ENCODE assay signal across 9 cellular contexts in the genomic region with DNA sequence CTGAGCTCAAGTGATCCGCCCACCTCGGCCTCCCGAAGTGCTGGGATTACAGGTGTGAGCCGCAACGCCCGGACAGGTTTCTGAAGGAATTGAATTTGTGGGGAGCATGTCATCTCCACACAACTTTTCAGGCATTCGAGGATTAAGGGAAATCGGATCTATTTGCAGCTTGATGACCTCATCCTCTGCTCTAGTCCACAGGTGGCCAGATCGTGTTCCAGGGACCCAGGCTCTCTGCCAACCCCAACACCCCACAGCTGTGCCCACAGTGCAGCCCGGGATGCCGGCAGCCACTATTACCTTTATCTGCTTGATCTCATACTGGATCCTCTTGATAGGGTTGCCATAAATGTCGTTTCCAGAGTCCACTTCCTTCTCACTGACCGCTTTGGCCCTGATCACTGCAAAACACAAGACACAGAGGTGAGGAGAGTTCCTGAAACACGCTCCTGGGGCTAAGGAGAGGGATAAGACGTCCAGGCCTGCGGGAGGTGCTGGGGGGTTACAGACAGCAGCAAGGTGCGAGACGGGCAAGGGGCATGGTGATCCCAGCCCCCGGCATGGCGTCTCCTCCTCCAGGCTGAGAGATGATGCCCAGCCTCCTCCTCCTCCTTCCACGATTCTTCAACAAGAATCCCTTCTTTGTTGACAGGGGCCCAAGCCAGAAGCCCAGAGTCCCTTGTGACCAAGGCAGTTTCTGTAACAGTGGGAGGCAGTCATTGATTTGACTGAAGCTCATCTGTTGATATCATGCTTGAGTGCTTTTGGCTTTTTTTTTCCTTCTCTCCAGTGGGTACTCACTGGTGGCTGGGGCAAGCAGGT. TPM values are rescaled to one million over a fixed set of nuclear protein-coding genes. Genes with fewer than 3 reads are reported as not detected.
DNase-seq lines count a peak whose midpoint lies in the region; ATAC-seq and TF ChIP-seq lines count a peak whose summit lies in the region.
"Had no signal": no experiment of that assay in that cellular context is flagged by ENCODE, and none has a peak within 500 bp of the region (broad histone marks: within the 10 kb centered on the region; RNA-seq: fewer than 3 reads in every experiment).

No MANE protein-coding gene starts in this region.

- H3K4me3 Mint-ChIP-seq in activated CD8-positive, alpha-beta T cell treated with anti-CD3 and anti-CD28 coated beads for 36 hours: no peak overlapping the region

- H3K27ac ChIP-seq in C4-2B: peak overlapping the region; percentile 79
- peak overlapping the region; percentile 84 for H3K27ac ChIP-seq in neutrophil

- H3K27me3 ChIP-seq in neutrophil: no peaks in the 10 kb centered on the region

- H3K27me3 Mint-ChIP-seq in activated CD8-positive, alpha-beta T cell treated with anti-CD3 and anti-CD28 coated beads for 36 hours: no peaks in the 10 kb centered on the region

- no peaks in the 10 kb centered on the region for H3K9me3 Mint-ChIP-seq in activated CD8-positive, alpha-beta T cell treated with anti-CD3 and anti-CD28 coated beads for 36 hours

- ATAC-seq in activated CD8-positive, alpha-beta T cell treated with anti-CD3 and anti-CD28 coated beads for 36 hours: no peak
- no peak for ATAC-seq in esophagus mucosa

- DNase-seq in NCI-H2107 (lab: John Stamatoyannopoulos, UW) (peak; percentile 41), dermis blood vessel endothelial cell (peak; percentile 89), CD1c-positive myeloid dendritic cell (ENCODE audit: extremely low spot score) (no peak), GOT3 (lab: John Stamatoyannopoulos, UW) (no peak)
- DNase-seq in activated CD8-positive, alpha-beta T cell treated with anti-CD3 and anti-CD28 coated beads for 36 hours: no peak
- DNase-seq: activated T-cell treated with anti-CD3 and anti-CD28 coated beads, Interleukin-2, amount 50 U/mL, for 1 hour had no signal

- peaks cover 64% of the 10 kb centered on the region for H3K36me3 ChIP-seq in neutrophil

- POLR2A ChIA-PET in activated CD8-positive, alpha-beta T cell treated with anti-CD3 and anti-CD28 coated beads for 36 hours (lab: Charles Lee): no interaction called here

- no peaks in the 10 kb centered on the region for H3K36me3 Mint-ChIP-seq in activated CD8-positive, alpha-beta T cell treated with anti-CD3 and anti-CD28 coated beads for 36 hours (ENCODE audit: low read depth)

- TF ChIP-seq CTCF in C4-2B (conservative IDR thresholded peaks at IDR 0.05): no peak
- TF ChIP-seq CTCF in neutrophil (IDR thresholded peaks at IDR 0.05): no peak
- no peak for TF ChIP-seq CTCF in activated CD8-positive, alpha-beta T cell treated with anti-CD3 and anti-CD28 coated beads for 36 hours (IDR thresholded peaks at IDR 0.05)

- H3K9me3 ChIP-seq in neutrophil: no peaks in the 10 kb centered on the region

- intact Hi-C loops in activated CD8-positive, alpha-beta T cell treated with anti-CD3 and anti-CD28 coated beads for 36 hours (cut with micrococcal nuclease): no loop called here

- CTCF ChIA-PET in activated CD8-positive, alpha-beta T cell treated with anti-CD3 and anti-CD28 coated beads for 36 hours (lab: Charles Lee): interaction anchor here (1.5 to 5.3 kb wide), 2 partner anchors 8 to 172 kb away, joined by 3 to 39 read pairs; no protein-coding TSS in a partner anchor

- peaks cover 34 to 47% of the 10 kb centered on the region in 2 experiments for H3K4me1 ChIP-seq in neutrophil (ENCODE audit: control insufficient read depth in 1 of 2, insufficient read depth in 1 of 2, low read depth in 1 of 2, low read length in 1 of 2)

- no peak overlapping the region for H3K4me3 ChIP-seq in neutrophil (ENCODE audit: low read depth in 1 of 2, low read length in 1 of 2)

- H3K27ac Mint-ChIP-seq in activated CD8-positive, alpha-beta T cell treated with anti-CD3 and anti-CD28 coated beads for 36 hours: no peak overlapping the region

- H3K4me1 Mint-ChIP-seq in activated CD8-positive, alpha-beta T cell treated with anti-CD3 and anti-CD28 coated beads for 36 hours (ENCODE audit: low read depth): peaks cover 1% of the 10 kb centered on the region

RNA-seq across cellular contexts. Expression of a gene that starts 29.3 kb away (rescaled TPM):
- total RNA-seq in dermis blood vessel endothelial cell (1.5 and 5.1 TPM in 2 replicates), esophagus mucosa (1.7 TPM)
- total RNA-seq in activated CD8-positive, alpha-beta T cell treated with anti-CD3 and anti-CD28 coated beads for 36 hours: under 1 TPM in 1 of 2 experiments, not detected in 1; 0.18 TPM

RNA-seq across cellular contexts. Expression of a gene that starts 33.1 kb away (rescaled TPM):
- total RNA-seq in dermis blood vessel endothelial cell (22.8 and 24.7 TPM in 2 replicates), esophagus mucosa (26.4 TPM)
- total RNA-seq in activated CD8-positive, alpha-beta T cell treated with anti-CD3 and anti-CD28 coated beads for 36 hours: 10 to 100 TPM; 86.3 to 93.2 TPM

RNA-seq across cellular contexts. Expression of a gene that starts 51.5 kb away (rescaled TPM):
- total RNA-seq in dermis blood vessel endothelial cell (57.9 and 95.3 TPM in 2 replicates), esophagus mucosa (16.1 TPM)
- total RNA-seq in activated CD8-positive, alpha-beta T cell treated with anti-CD3 and anti-CD28 coated beads for 36 hours: 1 to 10 TPM; 2.4 to 2.5 TPM

Comparison
In these comparisons a context has a peak if more than half of its experiments do, and no peak if none do; other contexts are left out.
1. DNase-seq: peak in NCI-H2107 (single experiment) and dermis blood vessel endothelial cell (single experiment); none in activated CD8-positive, alpha-beta T cell treated with anti-CD3 and anti-CD28 coated beads for 36 hours (single experiment), CD1c-positive myeloid dendritic cell (single experiment) and GOT3 (single experiment).